In genomic region chr1:40630488-40631223, GRCh38 we compare ENCODE assay signal across 1 cellular context.
TF ChIP-seq lines count a peak whose summit lies in the region.

No MANE protein-coding gene starts in this region.

TF ChIP-seq in HCT116, 20 proteins besides CTCF, POLR2A, EP300 and RAD21 (continued from another document):
- TF ChIP-seq ZBTB33 (IDR thresholded peaks at IDR 0.05; ENCODE audit: extremely low read depth, insufficient replicate concordance, low read length), result no peak
- TF ChIP-seq, protein P1, sequence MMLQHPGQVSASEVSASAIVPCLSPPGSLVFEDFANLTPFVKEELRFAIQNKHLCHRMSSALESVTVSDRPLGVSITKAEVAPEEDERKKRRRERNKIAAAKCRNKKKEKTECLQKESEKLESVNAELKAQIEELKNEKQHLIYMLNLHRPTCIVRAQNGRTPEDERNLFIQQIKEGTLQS (IDR thresholded peaks at IDR 0.05), result no peak
